ENCODE assay signal across 1 cellular context in genomic region chr14:102532204-102532658, GRCh38.
A peak's percentile ranks its signal among the peaks of the same experiment; 100 is the strongest.
TF ChIP-seq lines count a peak whose summit lies in the region.

No MANE protein-coding gene starts in this region.

TF ChIP-seq in K562, 482 proteins besides CTCF, POLR2A, EP300 and RAD21 (continued from another document and continues in another):
- TF ChIP-seq, protein P1, sequence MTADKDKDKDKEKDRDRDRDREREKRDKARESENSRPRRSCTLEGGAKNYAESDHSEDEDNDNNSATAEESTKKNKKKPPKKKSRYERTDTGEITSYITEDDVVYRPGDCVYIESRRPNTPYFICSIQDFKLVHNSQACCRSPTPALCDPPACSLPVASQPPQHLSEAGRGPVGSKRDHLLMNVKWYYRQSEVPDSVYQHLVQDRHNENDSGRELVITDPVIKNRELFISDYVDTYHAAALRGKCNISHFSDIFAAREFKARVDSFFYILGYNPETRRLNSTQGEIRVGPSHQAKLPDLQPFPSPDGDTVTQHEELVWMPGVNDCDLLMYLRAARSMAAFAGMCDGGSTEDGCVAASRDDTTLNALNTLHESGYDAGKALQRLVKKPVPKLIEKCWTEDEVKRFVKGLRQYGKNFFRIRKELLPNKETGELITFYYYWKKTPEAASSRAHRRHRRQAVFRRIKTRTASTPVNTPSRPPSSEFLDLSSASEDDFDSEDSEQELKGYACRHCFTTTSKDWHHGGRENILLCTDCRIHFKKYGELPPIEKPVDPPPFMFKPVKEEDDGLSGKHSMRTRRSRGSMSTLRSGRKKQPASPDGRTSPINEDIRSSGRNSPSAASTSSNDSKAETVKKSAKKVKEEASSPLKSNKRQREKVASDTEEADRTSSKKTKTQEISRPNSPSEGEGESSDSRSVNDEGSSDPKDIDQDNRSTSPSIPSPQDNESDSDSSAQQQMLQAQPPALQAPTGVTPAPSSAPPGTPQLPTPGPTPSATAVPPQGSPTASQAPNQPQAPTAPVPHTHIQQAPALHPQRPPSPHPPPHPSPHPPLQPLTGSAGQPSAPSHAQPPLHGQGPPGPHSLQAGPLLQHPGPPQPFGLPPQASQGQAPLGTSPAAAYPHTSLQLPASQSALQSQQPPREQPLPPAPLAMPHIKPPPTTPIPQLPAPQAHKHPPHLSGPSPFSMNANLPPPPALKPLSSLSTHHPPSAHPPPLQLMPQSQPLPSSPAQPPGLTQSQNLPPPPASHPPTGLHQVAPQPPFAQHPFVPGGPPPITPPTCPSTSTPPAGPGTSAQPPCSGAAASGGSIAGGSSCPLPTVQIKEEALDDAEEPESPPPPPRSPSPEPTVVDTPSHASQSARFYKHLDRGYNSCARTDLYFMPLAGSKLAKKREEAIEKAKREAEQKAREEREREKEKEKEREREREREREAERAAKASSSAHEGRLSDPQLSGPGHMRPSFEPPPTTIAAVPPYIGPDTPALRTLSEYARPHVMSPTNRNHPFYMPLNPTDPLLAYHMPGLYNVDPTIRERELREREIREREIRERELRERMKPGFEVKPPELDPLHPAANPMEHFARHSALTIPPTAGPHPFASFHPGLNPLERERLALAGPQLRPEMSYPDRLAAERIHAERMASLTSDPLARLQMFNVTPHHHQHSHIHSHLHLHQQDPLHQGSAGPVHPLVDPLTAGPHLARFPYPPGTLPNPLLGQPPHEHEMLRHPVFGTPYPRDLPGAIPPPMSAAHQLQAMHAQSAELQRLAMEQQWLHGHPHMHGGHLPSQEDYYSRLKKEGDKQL (CRISPR knock-in tag; IDR thresholded peaks at IDR 0.05; ENCODE audit: borderline replicate concordance) = no peak
- TF ChIP-seq TCF7L2 (IDR thresholded peaks at IDR 0.05; ENCODE audit: low read depth, low read length) (no peak), ZBTB12 (CRISPR knock-in tag; IDR thresholded peaks at IDR 0.05) (no peak), ZFP30 (CRISPR knock-in tag; IDR thresholded peaks at IDR 0.05; ENCODE audit: borderline replicate concordance) (no peak), ETV6 (IDR thresholded peaks at IDR 0.05; ENCODE audit: borderline replicate concordance in 1 of 2, low read depth in 2 of 2, low read length in 1 of 2) (no peak), ETV6 (CRISPR knock-in tag; IDR thresholded peaks at IDR 0.05; ENCODE audit: borderline replicate concordance) (no peak), ZNF224 (CRISPR knock-in tag; IDR thresholded peaks at IDR 0.05) (no peak), MCM7 (IDR thresholded peaks at IDR 0.05) (no peak), KDM1A (IDR thresholded peaks at IDR 0.05) (peak; percentile 68 to 91), TRIM24 (IDR thresholded peaks at IDR 0.05) (no peak), ZNF24 (IDR thresholded peaks at IDR 0.05) (no peak), ZHX1 (conservative IDR thresholded peaks at IDR 0.05; ENCODE audit: low read length) (0 out of 2 replicates have a peak, but pooled peaks have one; percentile 40), RAD51 (IDR thresholded peaks at IDR 0.05; ENCODE audit: borderline replicate concordance, low read depth) (peak; percentile 38; the same call in 1 of the 2 replicates), HDAC2 (IDR thresholded peaks at IDR 0.05) (peak; percentile 78), ILK (tag; IDR thresholded peaks at IDR 0.05; ENCODE audit: borderline replicate concordance, low read depth) (no peak), TRIM28 (IDR thresholded peaks at IDR 0.05) (no peak), U2AF1 (optimal IDR thresholded peaks at IDR 0.05; ENCODE audit: low read depth, low read length) (no peak), HINFP (tag; conservative IDR thresholded peaks at IDR 0.05; ENCODE audit: low read depth) (no peak), PHF8 (IDR thresholded peaks at IDR 0.05; ENCODE audit: borderline replicate concordance, low read length) (no peak), RBM25 (IDR thresholded peaks at IDR 0.05; ENCODE audit: low read depth, low read length, severe bottlenecking) (peak; percentile 97), SMARCA4 (IDR thresholded peaks at IDR 0.05) (no peak), ZFP36 (IDR thresholded peaks at IDR 0.05; ENCODE audit: low read depth, low read length, partially characterized antibody) (peak; percentile 92), RUNX1 (IDR thresholded peaks at IDR 0.05; ENCODE audit: low read depth) (no peak), FIP1L1 (IDR thresholded peaks at IDR 0.05; ENCODE audit: low read depth, low read length, poor library complexity, severe bottlenecking) (no peak), CBX3 (IDR thresholded peaks at IDR 0.05; ENCODE audit: borderline replicate concordance in 1 of 2, low read length in 2 of 2) (peak in 1 of 2 experiments; percentile 48; a peak in 1 of 3 replicates), PHF20 (IDR thresholded peaks at IDR 0.05; ENCODE audit: partially characterized antibody) (peak; percentile 42)
- TF ChIP-seq, protein P2, sequence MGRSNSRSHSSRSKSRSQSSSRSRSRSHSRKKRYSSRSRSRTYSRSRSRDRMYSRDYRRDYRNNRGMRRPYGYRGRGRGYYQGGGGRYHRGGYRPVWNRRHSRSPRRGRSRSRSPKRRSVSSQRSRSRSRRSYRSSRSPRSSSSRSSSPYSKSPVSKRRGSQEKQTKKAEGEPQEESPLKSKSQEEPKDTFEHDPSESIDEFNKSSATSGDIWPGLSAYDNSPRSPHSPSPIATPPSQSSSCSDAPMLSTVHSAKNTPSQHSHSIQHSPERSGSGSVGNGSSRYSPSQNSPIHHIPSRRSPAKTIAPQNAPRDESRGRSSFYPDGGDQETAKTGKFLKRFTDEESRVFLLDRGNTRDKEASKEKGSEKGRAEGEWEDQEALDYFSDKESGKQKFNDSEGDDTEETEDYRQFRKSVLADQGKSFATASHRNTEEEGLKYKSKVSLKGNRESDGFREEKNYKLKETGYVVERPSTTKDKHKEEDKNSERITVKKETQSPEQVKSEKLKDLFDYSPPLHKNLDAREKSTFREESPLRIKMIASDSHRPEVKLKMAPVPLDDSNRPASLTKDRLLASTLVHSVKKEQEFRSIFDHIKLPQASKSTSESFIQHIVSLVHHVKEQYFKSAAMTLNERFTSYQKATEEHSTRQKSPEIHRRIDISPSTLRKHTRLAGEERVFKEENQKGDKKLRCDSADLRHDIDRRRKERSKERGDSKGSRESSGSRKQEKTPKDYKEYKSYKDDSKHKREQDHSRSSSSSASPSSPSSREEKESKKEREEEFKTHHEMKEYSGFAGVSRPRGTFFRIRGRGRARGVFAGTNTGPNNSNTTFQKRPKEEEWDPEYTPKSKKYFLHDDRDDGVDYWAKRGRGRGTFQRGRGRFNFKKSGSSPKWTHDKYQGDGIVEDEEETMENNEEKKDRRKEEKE (IDR thresholded peaks at IDR 0.05; ENCODE audit: borderline replicate concordance in 1 of 2, control insufficient read depth in 1 of 2, low read depth in 2 of 2, low read length in 1 of 2) = no peak
- TF ChIP-seq, protein P3, sequence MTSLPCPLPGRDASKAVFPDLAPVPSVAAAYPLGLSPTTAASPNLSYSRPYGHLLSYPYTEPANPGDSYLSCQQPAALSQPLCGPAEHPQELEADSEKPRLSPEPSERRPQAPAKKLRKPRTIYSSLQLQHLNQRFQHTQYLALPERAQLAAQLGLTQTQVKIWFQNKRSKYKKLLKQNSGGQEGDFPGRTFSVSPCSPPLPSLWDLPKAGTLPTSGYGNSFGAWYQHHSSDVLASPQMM (CRISPR knock-in tag; IDR thresholded peaks at IDR 0.05) = no peak
- TF ChIP-seq, protein P4, sequence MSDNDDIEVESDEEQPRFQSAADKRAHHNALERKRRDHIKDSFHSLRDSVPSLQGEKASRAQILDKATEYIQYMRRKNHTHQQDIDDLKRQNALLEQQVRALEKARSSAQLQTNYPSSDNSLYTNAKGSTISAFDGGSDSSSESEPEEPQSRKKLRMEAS (CRISPR knock-in tag; IDR thresholded peaks at IDR 0.05) = no peak
- TF ChIP-seq, protein P5, sequence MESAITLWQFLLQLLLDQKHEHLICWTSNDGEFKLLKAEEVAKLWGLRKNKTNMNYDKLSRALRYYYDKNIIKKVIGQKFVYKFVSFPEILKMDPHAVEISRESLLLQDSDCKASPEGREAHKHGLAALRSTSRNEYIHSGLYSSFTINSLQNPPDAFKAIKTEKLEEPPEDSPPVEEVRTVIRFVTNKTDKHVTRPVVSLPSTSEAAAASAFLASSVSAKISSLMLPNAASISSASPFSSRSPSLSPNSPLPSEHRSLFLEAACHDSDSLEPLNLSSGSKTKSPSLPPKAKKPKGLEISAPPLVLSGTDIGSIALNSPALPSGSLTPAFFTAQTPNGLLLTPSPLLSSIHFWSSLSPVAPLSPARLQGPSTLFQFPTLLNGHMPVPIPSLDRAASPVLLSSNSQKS (CRISPR knock-in tag; IDR thresholded peaks at IDR 0.05) = no peak
- TF ChIP-seq, protein P6, sequence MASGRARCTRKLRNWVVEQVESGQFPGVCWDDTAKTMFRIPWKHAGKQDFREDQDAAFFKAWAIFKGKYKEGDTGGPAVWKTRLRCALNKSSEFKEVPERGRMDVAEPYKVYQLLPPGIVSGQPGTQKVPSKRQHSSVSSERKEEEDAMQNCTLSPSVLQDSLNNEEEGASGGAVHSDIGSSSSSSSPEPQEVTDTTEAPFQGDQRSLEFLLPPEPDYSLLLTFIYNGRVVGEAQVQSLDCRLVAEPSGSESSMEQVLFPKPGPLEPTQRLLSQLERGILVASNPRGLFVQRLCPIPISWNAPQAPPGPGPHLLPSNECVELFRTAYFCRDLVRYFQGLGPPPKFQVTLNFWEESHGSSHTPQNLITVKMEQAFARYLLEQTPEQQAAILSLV (tag; IDR thresholded peaks at IDR 0.05) = no peak
